27 cellular contexts compared by ENCODE assay signal in the genomic region with DNA sequence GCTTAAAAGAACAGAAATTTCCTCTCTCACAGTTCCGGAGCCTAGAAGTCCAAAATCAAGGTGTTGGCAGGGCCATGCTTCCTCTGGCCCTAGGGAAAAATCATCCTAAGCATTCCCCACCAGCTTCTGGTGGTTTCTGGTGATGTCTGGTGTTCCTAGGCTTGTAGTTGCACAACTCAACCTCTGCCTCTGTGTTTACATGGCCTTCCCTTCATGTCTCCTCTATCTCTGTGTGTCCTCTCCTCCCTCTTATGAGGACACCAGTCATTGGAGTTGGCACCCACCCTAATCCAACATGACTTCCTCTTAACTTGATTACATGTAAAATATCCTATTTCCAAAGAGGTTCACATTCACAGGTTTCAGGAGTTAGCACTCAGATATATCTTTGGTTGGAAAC.
"Had no signal": no experiment of that assay in that cellular context is flagged by ENCODE, and none has a peak within 500 bp of the region (broad histone marks: within the 10 kb centered on the region; RNA-seq: fewer than 3 reads in every experiment).

No MANE protein-coding gene starts in this region.

- FAIRE-seq: bronchial epithelial cell had no signal

- H3K4me3 ChIP-seq: adrenal gland, PC-9 had no signal

- H3K9me3 ChIP-seq: adrenal gland had no signal

- DNase-seq: activated CD4-positive, alpha-beta memory T cell treated with anti-CD3 and anti-CD28 coated beads for 36 hours; activated CD4-positive, alpha-beta T cell treated with anti-CD3 and anti-CD28 coated beads, Interleukin-2, amount 10 ng/mL, durations not matched to agents 7 days and 5 days; activated CD4-positive, CD25-positive, alpha-beta regulatory T cell; activated gamma-delta T cell treated with Interleukin-2 at 50 U/mL for 16 hours; activated naive CD4-positive, alpha-beta T cell treated with anti-CD3 and anti-CD28 coated beads, Interleukin-2, amount 10 ng/mL, durations not matched to agents 7 days and 5 days; activated naive CD8-positive, alpha-beta T cell treated with anti-CD3 and anti-CD28 coated beads for 36 hours; activated T-cell treated with anti-CD3 and anti-CD28 coated beads for 4 hours; activated T-cell treated with anti-CD3 and anti-CD28 coated beads, Interleukin-2, amount 50 U/mL, for 72 hours; adrenal gland; anterior cingulate cortex; central memory CD4-positive, alpha-beta T cell; MM.1S; NCI-H1048; NCI-H146; NCI-H187 treated with DMSO at 0.1 percent for 48 hours; NCI-H2107; NCI-H345; NCI-H510A treated with DMSO at 0.1 percent for 48 hours; NCI-H69; PC-9; SHP77 treated with DMSO at 0.1 percent for 48 hours; T-helper 2 cell; T1000 had no signal

- H3K27ac Mint-ChIP-seq: activated CD4-positive, alpha-beta memory T cell treated with anti-CD3 and anti-CD28 coated beads for 36 hours; activated CD4-positive, alpha-beta T cell treated with anti-CD3 and anti-CD28 coated beads, Interleukin-2, amount 10 ng/mL, durations not matched to agents 7 days and 5 days; activated naive CD4-positive, alpha-beta T cell treated with anti-CD3 and anti-CD28 coated beads, Interleukin-2, amount 10 ng/mL, durations not matched to agents 7 days and 5 days; activated naive CD8-positive, alpha-beta T cell treated with anti-CD3 and anti-CD28 coated beads for 36 hours; activated T-cell treated with anti-CD3 and anti-CD28 coated beads, Interleukin-2, amount 50 U/mL, for 72 hours; activated T-helper 2 cell treated with anti-CD3 and anti-CD28 coated beads, Interferon-gamma antibody, Interleukin-2, Interleukin-4, amounts not matched to agents 10 μg/mL and 5 μg/mL and 100 μg/mL, durations not matched to agents 14 hours and 24 hours and 36 hours; IgD-negative memory B cell had no signal

- H3K4me1 ChIP-seq: adrenal gland had no signal

- ATAC-seq: activated T-cell treated with anti-CD3 and anti-CD28 coated beads, Interleukin-2, amount 50 U/mL, for 72 hours had no signal

- H3K36me3 ChIP-seq: adrenal gland had no signal

- H3K27me3 ChIP-seq: adrenal gland had no signal

- H3K27ac ChIP-seq: adrenal gland, PC-9, VCaP had no signal

- H3K4me3 Mint-ChIP-seq: activated CD4-positive, alpha-beta memory T cell treated with anti-CD3 and anti-CD28 coated beads for 36 hours; activated CD4-positive, alpha-beta T cell treated with anti-CD3 and anti-CD28 coated beads, Interleukin-2, amount 10 ng/mL, durations not matched to agents 7 days and 5 days; activated naive CD4-positive, alpha-beta T cell treated with anti-CD3 and anti-CD28 coated beads, Interleukin-2, amount 10 ng/mL, durations not matched to agents 7 days and 5 days; activated naive CD8-positive, alpha-beta T cell treated with anti-CD3 and anti-CD28 coated beads for 36 hours; activated T-cell treated with anti-CD3 and anti-CD28 coated beads, Interleukin-2, amount 50 U/mL, for 72 hours; IgD-negative memory B cell had no signal

- H3K27me3 Mint-ChIP-seq: activated CD4-positive, alpha-beta memory T cell treated with anti-CD3 and anti-CD28 coated beads for 36 hours; IgD-negative memory B cell had no signal
